ENCODE assay signal across 8 cellular contexts in genomic region chr19:55654323-55654832, GRCh38. TPM values are rescaled to one million over a fixed set of nuclear protein-coding genes. Genes with fewer than 3 reads are reported as not detected.
A peak's percentile ranks its signal among the peaks of the same experiment; 100 is the strongest.
DNase-seq lines count a peak whose midpoint lies in the region; ATAC-seq, FAIRE-seq and TF ChIP-seq lines count a peak whose summit lies in the region.

No MANE protein-coding gene starts in this region.

- peak; percentile 100 for FAIRE-seq in GM18507 (lab: Jason Lieb, UNC)

- no peaks in the 10 kb centered on the region for H3K9me3 ChIP-seq in uterus

- peak overlapping the region; percentile 99 to 100 for H3K27ac ChIP-seq in uterus

- in situ Hi-C loops in astrocyte of the spinal cord (cut with HindIII; ENCODE audit: low sequenced_read_pairs) = no loop called here

- H3K4me3 ChIP-seq in astrocyte of the spinal cord (ENCODE audit: low read depth, low read length) = peak overlapping the region; percentile 69
- H3K4me3 ChIP-seq in uterus = peak overlapping the region; percentile 80 to 95

- H3K4me1 ChIP-seq in uterus = peaks cover 15 to 35% of the 10 kb centered on the region in 2 donors

- intact Hi-C loops in uterus (cut with DNase I; ENCODE audit: low total_unique reads) = no loop called here

- DNase-seq in GM18507 (ENCODE audit: extremely low spot score, insufficient read length, low read depth) (no peak), NCI-H2029 treated with DMSO at 0.1 percent for 48 hours (lab: John Stamatoyannopoulos, UW) (peak; percentile 96), T1000 (lab: John Stamatoyannopoulos, UW) (peak; percentile 97), astrocyte of the spinal cord (ENCODE audit: low read depth, low spot score) (peak; percentile 99), hepatic stellate cell (ENCODE audit: low spot score) (peak; percentile 93), putamen (ENCODE audit: low spot score) (peak; percentile 99), uterus (peak; percentile 99 to 100)

- no peak for TF ChIP-seq CTCF in astrocyte of the spinal cord (IDR thresholded peaks at IDR 0.05; ENCODE audit: low read depth, low read length)
- TF ChIP-seq CTCF in uterus (IDR thresholded peaks at IDR 0.05) = no peak

- peak; percentile 52 for ATAC-seq in HG03025 (IDR thresholded peaks at IDR 0.05; ENCODE audit: low FRiP score, unreplicated experiment)

- H3K36me3 ChIP-seq in uterus = no peaks in the 10 kb centered on the region

- no peaks in the 10 kb centered on the region for H3K27me3 ChIP-seq in uterus

- TF ChIP-seq POLR2A in uterus (IDR thresholded peaks at IDR 0.05) = no peak

RNA-seq across cellular contexts. Expression of gene U2AF2, which starts 0.5 kb away (rescaled TPM):
- 100 to 1,000 TPM in 1 of 4 donors, 10 to 100 TPM in 2, 1 to 10 TPM in 1; 10.0 to 165 (median 58.1) TPM for total RNA-seq in uterus

RNA-seq across cellular contexts. Expression of gene CCDC106, which starts 6.4 kb away (rescaled TPM):
- 10 to 100 TPM in 1 of 4 donors, 1 to 10 TPM in 3; 2.9 to 25.0 (median 6.7) TPM for total RNA-seq in uterus

RNA-seq across cellular contexts. Expression of gene ZNF581, which starts 10.9 kb away (rescaled TPM):
- total RNA-seq in uterus = 10 to 100 TPM in 3 of 4 donors, 1 to 10 TPM in 1; 2.8 to 30.3 (median 12.8) TPM

RNA-seq across cellular contexts. Expression of gene ZNF580, which starts 13.6 kb away (rescaled TPM):
- 10 to 100 TPM in 3 of 4 donors, 1 to 10 TPM in 1; 4.8 to 69.8 (median 19.1) TPM for total RNA-seq in uterus

RNA-seq across cellular contexts. Expression of gene EPN1, which starts 20.6 kb away (rescaled TPM):
- 10 to 100 TPM; 27.9 to 88.4 (median 51.7) TPM for total RNA-seq in uterus
